Comparison of ENCODE assay signal across 7 cellular contexts in genomic region chr22:39880722-39881121, GRCh38. TPM values are rescaled to one million over a fixed set of nuclear protein-coding genes. Genes with fewer than 3 reads are reported as not detected.
"Had no signal": no experiment of that assay in that cellular context is flagged by ENCODE, and none has a peak within 500 bp of the region (broad histone marks: within the 10 kb centered on the region; RNA-seq: fewer than 3 reads in every experiment).

No MANE protein-coding gene starts in this region.

- ATAC-seq: GM23338 had no signal

- FAIRE-seq: H1, H54, HTR-8/SVneo had no signal

- H3K4me3 ChIP-seq: GM23338 had no signal

- H3K4me2 ChIP-seq: GM23338 had no signal

- DNase-seq: H9, HCEC 1CT, KG1 had no signal

RNA-seq across cellular contexts. Expression of gene ENTHD1, which starts 12.8 kb away (rescaled TPM):
- polyA plus RNA-seq: GM23338, H1 had no signal

RNA-seq across cellular contexts. Expression of gene GRAP2, which starts 20.2 kb away (rescaled TPM):
- polyA plus RNA-seq: GM23338 had no signal
